8 cellular contexts compared by ENCODE assay signal in the genomic region with DNA sequence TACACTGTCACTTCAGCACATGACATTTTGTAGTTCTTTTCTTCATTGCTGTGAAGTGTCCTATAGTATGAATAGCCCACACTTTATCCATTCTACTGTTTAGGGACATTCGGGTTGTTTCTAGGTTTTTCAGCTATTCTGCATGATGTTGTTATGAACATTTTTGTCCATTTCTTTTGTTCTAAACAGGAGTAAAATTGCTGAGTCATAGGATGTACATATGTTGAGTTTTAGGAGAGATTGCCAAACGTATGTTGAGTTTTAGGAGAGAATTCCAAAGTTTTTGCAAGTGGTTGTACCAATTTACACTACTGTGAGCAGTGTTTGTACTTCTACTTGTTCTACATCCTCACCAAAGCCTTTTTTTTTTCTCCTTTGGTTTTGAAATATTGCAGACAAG.
"Had no signal": no experiment of that assay in that cellular context is flagged by ENCODE, and none has a peak within 500 bp of the region (broad histone marks: within the 10 kb centered on the region; RNA-seq: fewer than 3 reads in every experiment).

No MANE protein-coding gene starts in this region.

- H3K36me3 Mint-ChIP-seq: IgD-negative memory B cell had no signal

- H3K4me1 Mint-ChIP-seq: H9, IgD-negative memory B cell had no signal

- H3K27ac ChIP-seq: GM23248, HL-60 had no signal

- H3K4me3 Mint-ChIP-seq: H9 had no signal

- DNase-seq: GM23248, GOT3, H9, HCEC 1CT, KG1 had no signal

- H3K9me3 Mint-ChIP-seq: IgD-negative memory B cell had no signal

- H3K4me3 ChIP-seq: GM23248 had no signal

- FAIRE-seq: H54 had no signal

- H3K9ac ChIP-seq: GM23248 had no signal

- H2AFZ ChIP-seq: GM23248 had no signal

- H3K27ac Mint-ChIP-seq: H9, IgD-negative memory B cell had no signal
